ENCODE assay signal across 8 cellular contexts in genomic region chr3:56683122-56683817, GRCh38. TPM values are rescaled to one million over a fixed set of nuclear protein-coding genes. Genes with fewer than 3 reads are reported as not detected.
DNase-seq lines count a peak whose midpoint lies in the region; ATAC-seq and TF ChIP-seq lines count a peak whose summit lies in the region.

TSS of gene TASOR (minus strand) at chr3:56683265. CDS start at chr3:56683006, 259 bp downstream.

- peaks cover 18% of the 10 kb centered on the region for H3K36me3 Mint-ChIP-seq in activated naive CD4-positive, alpha-beta T cell treated with anti-CD3 and anti-CD28 coated beads, Interleukin-2, amount 50 U/mL, for 24 hours

- H3K9me2 ChIP-seq in SK-N-SH, result no peaks in the 10 kb centered on the region

- peaks cover 38% of the 10 kb centered on the region for H3K4me1 Mint-ChIP-seq in activated naive CD4-positive, alpha-beta T cell treated with anti-CD3 and anti-CD28 coated beads, Interleukin-2, amount 50 U/mL, for 24 hours

- ATAC-seq in GM21528 (IDR thresholded peaks at IDR 0.05; ENCODE audit: low FRiP score, unreplicated experiment), result peak; percentile 71
- ATAC-seq in omental fat pad (ENCODE audit: low FRiP score), result peak; percentile 91

- POLR2A ChIA-PET in SK-N-SH (lab: Yijun Ruan, JAX), result interaction anchor here (0.6 to 1.1 kb wide), 3 partner anchors 203 to 293 kb away, joined by 3 to 4 read pairs (median 3); no protein-coding TSS in a partner anchor

- peak within 1 kb of the TSS; percentile 84 to 88 for H3K4me3 ChIP-seq in SK-N-SH (ENCODE audit: low read depth in 2 of 2, low read length in 1 of 2)
- peak within 1 kb of the TSS; percentile 90 for H3K4me3 ChIP-seq in suprapubic skin

- no peaks in the 10 kb centered on the region for H3K27me3 Mint-ChIP-seq in activated naive CD4-positive, alpha-beta T cell treated with anti-CD3 and anti-CD28 coated beads, Interleukin-2, amount 50 U/mL, for 24 hours

- CTCF ChIA-PET in SK-N-SH (lab: Yijun Ruan, JAX), result interaction anchor here (1.2 to 1.4 kb wide), 2 partner anchors 116 to 295 kb away, joined by 3 to 4 read pairs; no protein-coding TSS in a partner anchor

- TF ChIP-seq CTCF in SK-N-SH (IDR thresholded peaks at IDR 0.05), result no peak
- TF ChIP-seq CTCF in omental fat pad (IDR thresholded peaks at IDR 0.05), result no peak
- no peak for TF ChIP-seq CTCF in suprapubic skin (IDR thresholded peaks at IDR 0.05)

- H3F3A ChIP-seq in SK-N-SH (replicated peaks; ENCODE audit: insufficient read depth), result peaks cover 3% of the 10 kb centered on the region

- TF ChIP-seq RAD21 in Ishikawa (IDR thresholded peaks at IDR 0.05; ENCODE audit: low read depth), result no peak
- TF ChIP-seq RAD21 in SK-N-SH (IDR thresholded peaks at IDR 0.05; ENCODE audit: low read length), result no peak

- 64% methylated on average over 27 of the region's 68 CpGs for WGBS in SK-N-SH (ENCODE audit: low lambda C conversion rate)
- WGBS in suprapubic skin, result 66% methylated on average over 9 of the region's 68 CpGs

- H3K36me3 ChIP-seq in SK-N-SH (replicated peaks in 1 of 2; ENCODE audit: control insufficient read depth in 1 of 2, insufficient read depth in 2 of 2, low read length in 1 of 2) (peaks cover 9 to 21% of the 10 kb centered on the region in 2 experiments), suprapubic skin (no peaks in the 10 kb centered on the region)

- H3K9me3 ChIP-seq in SK-N-SH (no peaks in the 10 kb centered on the region), suprapubic skin (no peaks in the 10 kb centered on the region)

- H3K9ac ChIP-seq in SK-N-SH, result peak within 1 kb of the TSS; percentile 97

- H3K27ac Mint-ChIP-seq in activated naive CD4-positive, alpha-beta T cell treated with anti-CD3 and anti-CD28 coated beads, Interleukin-2, amount 50 U/mL, for 24 hours, result peak within 1 kb of the TSS; percentile 98

- H3K4me2 ChIP-seq in SK-N-SH, result peak within 1 kb of the TSS; percentile 87

- H3K4me1 ChIP-seq in SK-N-SH (ENCODE audit: control insufficient read depth in 1 of 2, insufficient read depth in 2 of 2, low read depth in 1 of 2, low read length in 1 of 2) (peaks cover 0 to 15% of the 10 kb centered on the region in 2 experiments; a peak in 1 of 4 replicates), suprapubic skin (peaks cover 32% of the 10 kb centered on the region)

- peak within 1 kb of the TSS; percentile 97 to 99 for H3K27ac ChIP-seq in SK-N-SH (ENCODE audit: low read depth in 2 of 2, low read length in 1 of 2)
- H3K27ac ChIP-seq in suprapubic skin, result peak within 1 kb of the TSS; percentile 99

- H4K20me1 ChIP-seq in SK-N-SH (ENCODE audit: insufficient read depth), result peaks cover 23% of the 10 kb centered on the region; the same call in 1 of the 2 replicates

- H3K4me3 Mint-ChIP-seq in activated naive CD4-positive, alpha-beta T cell treated with anti-CD3 and anti-CD28 coated beads, Interleukin-2, amount 50 U/mL, for 24 hours, result peak within 1 kb of the TSS; percentile 95

- H3K9me3 Mint-ChIP-seq in activated naive CD4-positive, alpha-beta T cell treated with anti-CD3 and anti-CD28 coated beads, Interleukin-2, amount 50 U/mL, for 24 hours, result peaks cover 4% of the 10 kb centered on the region

- H3K79me2 ChIP-seq in SK-N-SH (ENCODE audit: insufficient read depth), result peaks cover 41% of the 10 kb centered on the region

- no peak for TF ChIP-seq EP300 in Ishikawa (IDR thresholded peaks at IDR 0.05; ENCODE audit: borderline replicate concordance)
- no peak for TF ChIP-seq EP300 in SK-N-SH (IDR thresholded peaks at IDR 0.05; ENCODE audit: borderline replicate concordance in 1 of 2, low read depth in 1 of 2, low read length in 1 of 2)
- no peak for TF ChIP-seq EP300 in suprapubic skin (IDR thresholded peaks at IDR 0.05)

- DNase-seq in Daoy (ENCODE audit: low read depth) (peak; percentile 80), SK-N-SH (peak; percentile 98), globus pallidus (ENCODE audit: low spot score) (peak; percentile 77), omental fat pad (ENCODE audit: low spot score) (peak; percentile 47), suprapubic skin (ENCODE audit: low spot score in 2 of 2) (peak; percentile 89)

- H2AFZ ChIP-seq in SK-N-SH (ENCODE audit: low read depth), result peak within 1 kb of the TSS; percentile 99

- peak; percentile 52 to 89 for TF ChIP-seq POLR2A in suprapubic skin (IDR thresholded peaks at IDR 0.05)

- H3K27me3 ChIP-seq in SK-N-SH (ENCODE audit: insufficient read depth), result no peaks in the 10 kb centered on the region
- no peaks in the 10 kb centered on the region for H3K27me3 ChIP-seq in suprapubic skin

TF ChIP-seq in Ishikawa, 13 proteins besides CTCF, POLR2A, EP300 and RAD21:
- TF ChIP-seq, protein P1, sequence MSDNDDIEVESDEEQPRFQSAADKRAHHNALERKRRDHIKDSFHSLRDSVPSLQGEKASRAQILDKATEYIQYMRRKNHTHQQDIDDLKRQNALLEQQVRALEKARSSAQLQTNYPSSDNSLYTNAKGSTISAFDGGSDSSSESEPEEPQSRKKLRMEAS (IDR thresholded peaks at IDR 0.05), result peak; percentile 97
- TF ChIP-seq TEAD4 (IDR thresholded peaks at IDR 0.05) (peak; percentile 20; the same call in 1 of the 2 replicates), NFIC (IDR thresholded peaks at IDR 0.05) (no peak)

TF ChIP-seq in SK-N-SH, 30 proteins besides CTCF, POLR2A, EP300 and RAD21:
- TF ChIP-seq, protein P2, sequence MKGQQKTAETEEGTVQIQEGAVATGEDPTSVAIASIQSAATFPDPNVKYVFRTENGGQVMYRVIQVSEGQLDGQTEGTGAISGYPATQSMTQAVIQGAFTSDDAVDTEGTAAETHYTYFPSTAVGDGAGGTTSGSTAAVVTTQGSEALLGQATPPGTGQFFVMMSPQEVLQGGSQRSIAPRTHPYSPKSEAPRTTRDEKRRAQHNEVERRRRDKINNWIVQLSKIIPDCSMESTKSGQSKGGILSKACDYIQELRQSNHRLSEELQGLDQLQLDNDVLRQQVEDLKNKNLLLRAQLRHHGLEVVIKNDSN (IDR thresholded peaks at IDR 0.05; ENCODE audit: borderline replicate concordance, low read depth), result 0 out of 2 replicates have a peak, but pooled peaks have one; percentile 3
- TF ChIP-seq EZH2phosphoT487 (IDR thresholded peaks at IDR 0.05; ENCODE audit: borderline replicate concordance, low read depth) (no peak), PBX3 (IDR thresholded peaks at IDR 0.05) (peak; percentile 44), RFX5 (IDR thresholded peaks at IDR 0.05; ENCODE audit: low read length) (no peak), ELF1 (IDR thresholded peaks at IDR 0.05) (peak; percentile 78), IRF3 (IDR thresholded peaks at IDR 0.05; ENCODE audit: low read depth, low read length) (no peak), TEAD4 (IDR thresholded peaks at IDR 0.05; ENCODE audit: borderline replicate concordance, insufficient read depth) (no peak), POLR2AphosphoS5 (IDR thresholded peaks at IDR 0.05; ENCODE audit: low read depth, low read length) (peak; percentile 54), ZBTB33 (IDR thresholded peaks at IDR 0.05; ENCODE audit: borderline replicate concordance, low read depth) (peak; percentile 45; the same call in 1 of the 2 replicates), NRF1 (IDR thresholded peaks at IDR 0.05; ENCODE audit: low read depth, low read length) (peak; percentile 41)
- TF ChIP-seq, protein P1 (IDR thresholded peaks at IDR 0.05; ENCODE audit: low read depth), result peak; percentile 98

RNA-seq across cellular contexts. Expression of gene TASOR, which starts in this region (rescaled TPM):
- 43.5 and 47.9 TPM in 2 replicates for total RNA-seq in Daoy (2014; rRNA removed; shearing (Covaris generic))
- polyA plus RNA-seq in SK-N-SH (2012; rRNA removed), result 15.3 and 20.3 TPM in 2 replicates
- polyA plus RNA-seq in SK-N-SH (2012; cell fraction: cytosol; rRNA removed), result 20.9 and 24.6 TPM in 2 replicates
- polyA plus RNA-seq in SK-N-SH (2012; cell fraction: nucleus; rRNA removed), result 14.9 and 33.7 TPM in 2 replicates
- total RNA-seq in omental fat pad (10 to 100 TPM; 44.2 to 86.4 (median 59.9) TPM), suprapubic skin (10 to 100 TPM; 40.0 to 81.7 (median 52.4) TPM)

Comparison
In these comparisons a context has a peak if more than half of its experiments do, and no peak if none do; other contexts are left out.
1. Peak in every context shown above with its lines: DNase-seq, ATAC-seq, H3K4me3 ChIP-seq and H3K27ac ChIP-seq.
2. DNase-seq: peak in every context shown above with its lines; median percentile 98 in SK-N-SH; 89 in suprapubic skin; 80 in Daoy; 77 in globus pallidus; 47 in omental fat pad.